1 cellular context compared by ENCODE assay signal in genomic region chr17:76376318-76377133, GRCh38.
TF ChIP-seq lines count a peak whose summit lies in the region.

No MANE protein-coding gene starts in this region.

TF ChIP-seq in HepG2, 621 proteins besides CTCF, POLR2A, EP300 and RAD21 (continued from another document and continues in another):
- TF ChIP-seq UBTF (CRISPR knock-in tag; IDR thresholded peaks at IDR 0.05) (peak; percentile 55), ATF2 (CRISPR knock-in tag; IDR thresholded peaks at IDR 0.05) (peak; percentile 71), ZNF446 (CRISPR knock-in tag; IDR thresholded peaks at IDR 0.05) (no peak), FOXC1 (CRISPR knock-in tag; IDR thresholded peaks at IDR 0.05; ENCODE audit: borderline replicate concordance) (no peak), ZKSCAN1 (IDR thresholded peaks at IDR 0.05; ENCODE audit: low read length) (no peak), TFE3 (CRISPR knock-in tag; IDR thresholded peaks at IDR 0.05) (peak; percentile 71), TIGD3 (CRISPR knock-in tag; IDR thresholded peaks at IDR 0.05; ENCODE audit: borderline replicate concordance) (0 out of 2 replicates have a peak, but pooled peaks have one; percentile 41), ZNF234 (CRISPR knock-in tag; conservative IDR thresholded peaks at IDR 0.05) (0 out of 2 replicates have a peak, but pooled peaks have one; percentile 11), KDM5B (CRISPR knock-in tag; IDR thresholded peaks at IDR 0.05; ENCODE audit: borderline replicate concordance) (peak; percentile 75; the same call in 1 of the 2 replicates), SKIL (CRISPR knock-in tag; IDR thresholded peaks at IDR 0.05; ENCODE audit: borderline replicate concordance) (peak; percentile 86; the same call in 1 of the 2 replicates), MNT (IDR thresholded peaks at IDR 0.05) (peak; percentile 25; the same call in 1 of the 2 replicates), CENPX (CRISPR knock-in tag; IDR thresholded peaks at IDR 0.05) (no peak), ZNF781 (CRISPR knock-in tag; IDR thresholded peaks at IDR 0.05; ENCODE audit: borderline replicate concordance, not compliant biosample characterization) (peak; percentile 35), ZNF720 (CRISPR knock-in tag; IDR thresholded peaks at IDR 0.05) (no peak), NFATC3 (CRISPR knock-in tag; IDR thresholded peaks at IDR 0.05) (peak; percentile 22; the same call in 1 of the 2 replicates), SUZ12 (IDR thresholded peaks at IDR 0.05; ENCODE audit: low read depth, low read length) (no peak), ZBTB33 (CRISPR knock-in tag; IDR thresholded peaks at IDR 0.05) (peak; percentile 80), RXRB (CRISPR knock-in tag; IDR thresholded peaks at IDR 0.05; ENCODE audit: borderline replicate concordance) (peak; percentile 94), ZNF354B (CRISPR knock-in tag; IDR thresholded peaks at IDR 0.05) (no peak), KDM4B (CRISPR knock-in tag; IDR thresholded peaks at IDR 0.05) (no peak), SP1 (IDR thresholded peaks at IDR 0.05) (no peak), SP1 (CRISPR knock-in tag; IDR thresholded peaks at IDR 0.05) (0 out of 2 replicates have a peak, but pooled peaks have one; percentile 30), CSRNP1 (CRISPR knock-in tag; IDR thresholded peaks at IDR 0.05) (peak; percentile 75; the same call in 1 of the 2 replicates), ZNF10 (CRISPR knock-in tag; IDR thresholded peaks at IDR 0.05; ENCODE audit: borderline replicate concordance, low read depth) (no peak), ZNF468 (CRISPR knock-in tag; IDR thresholded peaks at IDR 0.05) (0 out of 2 replicates have a peak, but pooled peaks have one; percentile 56), ZNF333 (CRISPR knock-in tag; IDR thresholded peaks at IDR 0.05; ENCODE audit: borderline replicate concordance) (peak; percentile 19; the same call in 1 of the 2 replicates), ZNF687 (CRISPR knock-in tag; IDR thresholded peaks at IDR 0.05) (peak; percentile 86), ZNF414 (CRISPR knock-in tag; IDR thresholded peaks at IDR 0.05) (no peak), ZNF615 (CRISPR knock-in tag; IDR thresholded peaks at IDR 0.05; ENCODE audit: borderline replicate concordance) (0 out of 2 replicates have a peak, but pooled peaks have one; percentile 76), ZHX1 (CRISPR knock-in tag; IDR thresholded peaks at IDR 0.05; ENCODE audit: low read depth) (0 out of 2 replicates have a peak, but pooled peaks have one; percentile 54), IKZF4 (CRISPR knock-in tag; IDR thresholded peaks at IDR 0.05; ENCODE audit: borderline replicate concordance, low read depth, not compliant biosample characterization) (no peak), NFRKB (IDR thresholded peaks at IDR 0.05) (no peak)
